Comparison of ENCODE assay signal across 24 cellular contexts in genomic region chr7:157348548-157348947, GRCh38. TPM values are rescaled to one million over a fixed set of nuclear protein-coding genes. Genes with fewer than 3 reads are reported as not detected.
DNase-seq lines count a peak whose midpoint lies in the region; ATAC-seq and TF ChIP-seq lines count a peak whose summit lies in the region.
"Had no signal": no experiment of that assay in that cellular context is flagged by ENCODE, and none has a peak within 500 bp of the region (broad histone marks: within the 10 kb centered on the region; RNA-seq: fewer than 3 reads in every experiment).

No MANE protein-coding gene starts in this region.

- TF ChIP-seq EP300 in SK-N-SH (IDR thresholded peaks at IDR 0.05; ENCODE audit: borderline replicate concordance in 1 of 2, low read depth in 1 of 2, low read length in 1 of 2) (no peak), esophagus muscularis mucosa (IDR thresholded peaks at IDR 0.05) (no peak)

- no peak overlapping the region for H2BK5ac ChIP-seq in mesendoderm (ENCODE audit: low read length)

- H3K4me2 ChIP-seq in mesendoderm (ENCODE audit: low read length) (no peak overlapping the region), SK-N-SH (no peak overlapping the region)

- CTCF ChIA-PET in Caco-2 (lab: Charles Lee), result no interaction called here
- CTCF ChIA-PET in SK-N-SH (lab: Yijun Ruan, JAX), result interaction anchor here (0.6 to 2.8 kb wide), 5 partner anchors 8 to 39 kb away, joined by 3 to 15 read pairs (median 3); partner anchors contain the start of gene DNAJB6

- no peak overlapping the region for H3K23ac ChIP-seq in mesendoderm (ENCODE audit: low read length)

- no peak for TF ChIP-seq RAD21 in SK-N-SH (IDR thresholded peaks at IDR 0.05; ENCODE audit: low read length)

- no peaks in the 10 kb centered on the region for H3K9me3 Mint-ChIP-seq in T-helper 2 cell treated with Interferon-gamma antibody and Interleukin-4, amounts not matched to agents 5 μg/mL and 100 μg/mL, for 36 hours
- H3K9me3 Mint-ChIP-seq in Caco-2 (ENCODE audit: unreplicated experiment), result no peaks in the 10 kb centered on the region
- H3K9me3 Mint-ChIP-seq in activated naive CD8-positive, alpha-beta T cell treated with anti-CD3 and anti-CD28 coated beads, Interleukin-2, amount 50 U/mL, for 24 hours, result no peaks in the 10 kb centered on the region
- H3K9me3 Mint-ChIP-seq: stimulated activated naive CD8-positive, alpha-beta T cell treated with anti-CD3 and anti-CD28 coated beads, Interleukin-15, Interleukin-2, amounts not matched to agents 100 ng/mL and 50 ng/mL, for 24 hours had no signal

- H3K27ac ChIP-seq in mesendoderm (ENCODE audit: low read depth, low read length) (no peak overlapping the region), SK-N-SH (ENCODE audit: low read depth in 2 of 2, low read length in 1 of 2) (no peak overlapping the region), esophagus muscularis mucosa (replicated peaks in 1 of 4) (peak overlapping the region in 1 of 4 donors; percentile 76)
- H3K27ac ChIP-seq: 22Rv1, spleen, upper lobe of left lung had no signal

- H3K9me2 ChIP-seq in SK-N-SH, result no peaks in the 10 kb centered on the region

- H3K79me1 ChIP-seq in mesendoderm (ENCODE audit: low read length), result peaks cover 7% of the 10 kb centered on the region

- no peak overlapping the region for H4K8ac ChIP-seq in mesendoderm (ENCODE audit: low read depth, low read length)

- no peak overlapping the region for H2BK15ac ChIP-seq in mesendoderm (replicated peaks; ENCODE audit: low read depth)

- peaks cover 31% of the 10 kb centered on the region for H3K4me1 Mint-ChIP-seq in T-helper 2 cell treated with Interferon-gamma antibody and Interleukin-4, amounts not matched to agents 5 μg/mL and 100 μg/mL, for 36 hours (ENCODE audit: low read depth)
- H3K4me1 Mint-ChIP-seq in Caco-2 (ENCODE audit: low read depth, unreplicated experiment), result peaks cover 9% of the 10 kb centered on the region
- peaks cover 76% of the 10 kb centered on the region for H3K4me1 Mint-ChIP-seq in activated naive CD8-positive, alpha-beta T cell treated with anti-CD3 and anti-CD28 coated beads, Interleukin-2, amount 50 U/mL, for 24 hours

- no peaks in the 10 kb centered on the region for H3K27me3 ChIP-seq in Caco-2 (replicated peaks; ENCODE audit: control insufficient read depth, insufficient read depth, low read length)
- H3K27me3 ChIP-seq in mesendoderm (ENCODE audit: insufficient read depth, low read length, poor library complexity), result no peaks in the 10 kb centered on the region
- H3K27me3 ChIP-seq in SK-N-SH (ENCODE audit: insufficient read depth), result no peaks in the 10 kb centered on the region
- H3K27me3 ChIP-seq in esophagus muscularis mucosa, result no peaks in the 10 kb centered on the region
- H3K27me3 ChIP-seq: spleen, upper lobe of left lung had no signal

- H3K27ac Mint-ChIP-seq in T-helper 2 cell treated with Interferon-gamma antibody and Interleukin-4, amounts not matched to agents 5 μg/mL and 100 μg/mL, for 36 hours, result peak overlapping the region; percentile 12
- H3K27ac Mint-ChIP-seq in Caco-2 (ENCODE audit: unreplicated experiment), result peak overlapping the region; percentile 16
- peak overlapping the region; percentile 27 for H3K27ac Mint-ChIP-seq in activated naive CD8-positive, alpha-beta T cell treated with anti-CD3 and anti-CD28 coated beads, Interleukin-2, amount 50 U/mL, for 24 hours
- H3K27ac Mint-ChIP-seq: B cell; stimulated activated naive CD8-positive, alpha-beta T cell treated with anti-CD3 and anti-CD28 coated beads, Interleukin-15, Interleukin-2, amounts not matched to agents 100 ng/mL and 50 ng/mL, for 24 hours had no signal

- H3K36me3 ChIP-seq in Caco-2 (ENCODE audit: control insufficient read depth, insufficient read depth, low read length), result no peaks in the 10 kb centered on the region
- no peaks in the 10 kb centered on the region for H3K36me3 ChIP-seq in mesendoderm (ENCODE audit: control insufficient read depth, insufficient read depth, low read length)
- peaks cover 0 to 5% of the 10 kb centered on the region in 2 experiments for H3K36me3 ChIP-seq in SK-N-SH (replicated peaks in 1 of 2; ENCODE audit: control insufficient read depth in 1 of 2, insufficient read depth in 2 of 2, low read length in 1 of 2)
- H3K36me3 ChIP-seq in esophagus muscularis mucosa, result no peaks in the 10 kb centered on the region
- H3K36me3 ChIP-seq: upper lobe of left lung had no signal

- no peak for TF ChIP-seq POLR2A in esophagus muscularis mucosa (IDR thresholded peaks at IDR 0.05; ENCODE audit: low read depth)

- H3K79me2 ChIP-seq in mesendoderm (ENCODE audit: control insufficient read depth, insufficient read depth, low read length), result peaks cover 91% of the 10 kb centered on the region
- H3K79me2 ChIP-seq in SK-N-SH (ENCODE audit: insufficient read depth), result peaks cover 100% of the 10 kb centered on the region

- no peak overlapping the region for H4K5ac ChIP-seq in mesendoderm (ENCODE audit: low read length)

- H3K9me3 ChIP-seq in Caco-2 (no peaks in the 10 kb centered on the region), SK-N-SH (no peaks in the 10 kb centered on the region), esophagus muscularis mucosa (no peaks in the 10 kb centered on the region)
- H3K9me3 ChIP-seq: spleen, upper lobe of left lung had no signal

- no peak overlapping the region for H3K4ac ChIP-seq in mesendoderm (ENCODE audit: low read depth, low read length)

- H3K4me3 ChIP-seq in Caco-2 (ENCODE audit: low read depth, low read length) (no peak overlapping the region), mesendoderm (ENCODE audit: low read length) (no peak overlapping the region), SK-N-SH (ENCODE audit: low read depth in 2 of 2, low read length in 1 of 2) (no peak overlapping the region), esophagus muscularis mucosa (no peak overlapping the region)
- H3K4me3 ChIP-seq: spleen, upper lobe of left lung had no signal

- H3K36me3 Mint-ChIP-seq in T-helper 2 cell treated with Interferon-gamma antibody and Interleukin-4, amounts not matched to agents 5 μg/mL and 100 μg/mL, for 36 hours (ENCODE audit: low read depth), result peaks cover 11% of the 10 kb centered on the region
- H3K36me3 Mint-ChIP-seq in Caco-2 (ENCODE audit: insufficient read depth, unreplicated experiment), result peaks cover 17% of the 10 kb centered on the region
- peaks cover 5% of the 10 kb centered on the region for H3K36me3 Mint-ChIP-seq in activated naive CD8-positive, alpha-beta T cell treated with anti-CD3 and anti-CD28 coated beads, Interleukin-2, amount 50 U/mL, for 24 hours (ENCODE audit: low read depth)

- TF ChIP-seq CTCF in Caco-2 (IDR thresholded peaks at IDR 0.05; ENCODE audit: insufficient read depth in 1 of 2, low read depth in 1 of 2, low read length in 1 of 2, severe bottlenecking in 1 of 2, unreplicated experiment in 1 of 2) (no peak), SK-N-SH (IDR thresholded peaks at IDR 0.05) (no peak), esophagus muscularis mucosa (IDR thresholded peaks at IDR 0.05) (no peak)

- H4K20me1 ChIP-seq in SK-N-SH (ENCODE audit: insufficient read depth), result peaks cover 100% of the 10 kb centered on the region

- WGBS in mesendoderm (ENCODE audit: extremely low coverage, insufficient coverage, low lambda C conversion rate), result no CpG with 5 or more reads among the region's 11 CpGs
- WGBS in SK-N-SH (ENCODE audit: low lambda C conversion rate), result 93% methylated on average over 11 of the region's 11 CpGs
- WGBS in esophagus muscularis mucosa, result 82% methylated on average over 11 of the region's 11 CpGs

- no TSS peak for BruUV-seq in Caco-2 (replicated peaks; lab: Mats Ljungman, UMichigan)

- H3K9ac ChIP-seq in mesendoderm (ENCODE audit: low read length) (peak overlapping the region; percentile 43), SK-N-SH (no peak overlapping the region)

- H3K18ac ChIP-seq in mesendoderm (ENCODE audit: low read length), result no peak overlapping the region

- no peak for ATAC-seq in activated naive CD8-positive, alpha-beta T cell treated with anti-CD3 and anti-CD28 coated beads, Interleukin-2, amount 50 U/mL, for 24 hours
- ATAC-seq in GM21360 (IDR thresholded peaks at IDR 0.05; ENCODE audit: unreplicated experiment), result no peak
- ATAC-seq: activated CD4-positive, CD25-positive, alpha-beta regulatory T cell treated with anti-CD3 and anti-CD28 coated beads, Interleukin-2, amount 50 U/mL, for 24 hours; left colon; SK-N-SH treated with all-trans-retinoic acid at 6 μM for 48 hours had no signal

- H3K27me3 Mint-ChIP-seq in T-helper 2 cell treated with Interferon-gamma antibody and Interleukin-4, amounts not matched to agents 5 μg/mL and 100 μg/mL, for 36 hours (ENCODE audit: low read depth), result no peaks in the 10 kb centered on the region
- H3K27me3 Mint-ChIP-seq in Caco-2 (ENCODE audit: insufficient read depth, unreplicated experiment), result no peaks in the 10 kb centered on the region
- H3K27me3 Mint-ChIP-seq in activated naive CD8-positive, alpha-beta T cell treated with anti-CD3 and anti-CD28 coated beads, Interleukin-2, amount 50 U/mL, for 24 hours, result no peaks in the 10 kb centered on the region
- H3K27me3 Mint-ChIP-seq: B cell; stimulated activated naive CD8-positive, alpha-beta T cell treated with anti-CD3 and anti-CD28 coated beads, Interleukin-15, Interleukin-2, amounts not matched to agents 100 ng/mL and 50 ng/mL, for 24 hours had no signal

- DNase-seq in T-helper 2 cell treated with Interferon-gamma antibody and Interleukin-4, amounts not matched to agents 5 μg/mL and 100 μg/mL, for 36 hours (ENCODE audit: low spot score), result no peak
- no peak for DNase-seq in T-helper 2 cell
- DNase-seq in Caco-2, result no peak
- DNase-seq in activated naive CD8-positive, alpha-beta T cell treated with anti-CD3 and anti-CD28 coated beads, Interleukin-2, amount 50 U/mL, for 24 hours, result no peak
- no peak for DNase-seq in mesendoderm
- no peak for DNase-seq in SK-N-SH
- no peak for DNase-seq in esophagus muscularis mucosa (ENCODE audit: extremely low spot score)
- DNase-seq: anterior cingulate cortex; cerebellar nuclear complex; effector CD8-positive, alpha-beta T cell; EL; left colon; NCI-H2107; NK-92 treated with Interleukin-12 subunit alpha and Interleukin-12 subunit beta, amount 100 ng/mL, for 24 hours; spleen; stimulated activated CD4-positive, alpha-beta T cell treated with anti-CD3 and anti-CD28 coated beads, Interleukin-4, amount 100 ng/mL, for 24 hours; T1000; upper lobe of left lung had no signal

- POLR2A ChIA-PET in Caco-2 (lab: Charles Lee), result no interaction called here
- POLR2A ChIA-PET in SK-N-SH (lab: Yijun Ruan, JAX), result no interaction called here

- H3K4me1 ChIP-seq in Caco-2 (no peaks in the 10 kb centered on the region), mesendoderm (ENCODE audit: control insufficient read depth, low read depth, low read length) (peaks cover 6% of the 10 kb centered on the region), SK-N-SH (ENCODE audit: control insufficient read depth in 1 of 2, insufficient read depth in 2 of 2, low read depth in 1 of 2, low read length in 1 of 2) (peaks cover 10 to 20% of the 10 kb centered on the region in 2 experiments; a peak in 3 of 4 replicates), esophagus muscularis mucosa (peaks cover 83 to 95% (median 90%) of the 10 kb centered on the region in 4 donors)

- H2BK120ac ChIP-seq in mesendoderm (ENCODE audit: low read depth, low read length), result no peak overlapping the region

- peak overlapping the region; percentile 62 for H3K56ac ChIP-seq in mesendoderm (ENCODE audit: low read length)

- intact Hi-C loops in Caco-2 (cut with micrococcal nuclease; ENCODE audit: unreplicated experiment), result no loop called here
- intact Hi-C loops in esophagus muscularis mucosa (cut with DNase I), result no loop called here

- H3K4me3 Mint-ChIP-seq in T-helper 2 cell treated with Interferon-gamma antibody and Interleukin-4, amounts not matched to agents 5 μg/mL and 100 μg/mL, for 36 hours, result no peak overlapping the region
- no peak overlapping the region for H3K4me3 Mint-ChIP-seq in Caco-2 (ENCODE audit: unreplicated experiment)
- H3K4me3 Mint-ChIP-seq in activated naive CD8-positive, alpha-beta T cell treated with anti-CD3 and anti-CD28 coated beads, Interleukin-2, amount 50 U/mL, for 24 hours, result no peak overlapping the region
- H3K4me3 Mint-ChIP-seq: B cell; stimulated activated naive CD8-positive, alpha-beta T cell treated with anti-CD3 and anti-CD28 coated beads, Interleukin-15, Interleukin-2, amounts not matched to agents 100 ng/mL and 50 ng/mL, for 24 hours had no signal

- H2AK5ac ChIP-seq in mesendoderm (ENCODE audit: low read length), result no peak overlapping the region

- H2AFZ ChIP-seq in SK-N-SH (ENCODE audit: low read depth), result no peak overlapping the region

- H3F3A ChIP-seq in SK-N-SH (replicated peaks; ENCODE audit: insufficient read depth), result peaks cover 15% of the 10 kb centered on the region

RNA-seq across cellular contexts. Expression of gene DNAJB6, which starts 11.7 kb away (rescaled TPM):
- total RNA-seq in Caco-2 (2022) (108 and 113 TPM in 2 replicates), esophagus muscularis mucosa (100 to 1,000 TPM; 103 to 151 (median 139) TPM)
- 222 TPM for polyA plus RNA-seq in mesendoderm (2013, experiment 1 of 2)
- polyA plus RNA-seq in mesendoderm (2013, experiment 2 of 2), result 221 TPM
- 176 and 185 TPM in 2 replicates for polyA plus RNA-seq in SK-N-SH (2012; rRNA removed)
- polyA plus RNA-seq in SK-N-SH (2012; cell fraction: cytosol; rRNA removed), result 211 and 219 TPM in 2 replicates
- 138 and 185 TPM in 2 replicates for polyA plus RNA-seq in SK-N-SH (2012; cell fraction: nucleus; rRNA removed)
